ENCODE assay signal across 2 cellular contexts in the genomic region with DNA sequence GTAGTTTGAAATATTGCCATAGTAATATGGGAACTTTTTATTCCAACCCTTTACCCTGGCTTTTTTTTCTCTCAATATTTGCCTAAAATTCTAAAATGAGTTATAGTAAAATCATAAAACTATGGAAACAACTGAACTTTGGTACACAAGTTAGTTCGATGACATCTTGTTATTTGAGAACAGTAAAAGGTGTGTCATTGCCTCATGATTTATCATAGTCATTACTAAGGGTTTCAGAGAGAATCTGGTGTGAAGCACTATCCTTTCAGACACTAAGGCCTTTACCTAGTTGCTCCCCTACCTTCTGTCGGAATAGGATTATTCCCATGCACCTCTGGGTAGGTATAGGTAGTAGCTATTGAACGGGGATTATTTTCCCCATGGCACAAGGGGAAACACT.
TF ChIP-seq lines count a peak whose summit lies in the region.

No MANE protein-coding gene starts in this region.

TF ChIP-seq in HepG2, 621 proteins besides CTCF, POLR2A, EP300 and RAD21:
- peak; percentile 6 for TF ChIP-seq AGO2 (optimal IDR thresholded peaks at IDR 0.05; ENCODE audit: low read depth, low read length)
- TF ChIP-seq PAF1 (CRISPR knock-in tag; IDR thresholded peaks at IDR 0.05) = 0 out of 2 replicates have a peak, but pooled peaks have one; percentile 23
- TF ChIP-seq POLR2AphosphoS2 (IDR thresholded peaks at IDR 0.05; ENCODE audit: low read depth, low read length) = peak; percentile 41; the same call in 1 of the 2 replicates
- TF ChIP-seq, protein P1, sequence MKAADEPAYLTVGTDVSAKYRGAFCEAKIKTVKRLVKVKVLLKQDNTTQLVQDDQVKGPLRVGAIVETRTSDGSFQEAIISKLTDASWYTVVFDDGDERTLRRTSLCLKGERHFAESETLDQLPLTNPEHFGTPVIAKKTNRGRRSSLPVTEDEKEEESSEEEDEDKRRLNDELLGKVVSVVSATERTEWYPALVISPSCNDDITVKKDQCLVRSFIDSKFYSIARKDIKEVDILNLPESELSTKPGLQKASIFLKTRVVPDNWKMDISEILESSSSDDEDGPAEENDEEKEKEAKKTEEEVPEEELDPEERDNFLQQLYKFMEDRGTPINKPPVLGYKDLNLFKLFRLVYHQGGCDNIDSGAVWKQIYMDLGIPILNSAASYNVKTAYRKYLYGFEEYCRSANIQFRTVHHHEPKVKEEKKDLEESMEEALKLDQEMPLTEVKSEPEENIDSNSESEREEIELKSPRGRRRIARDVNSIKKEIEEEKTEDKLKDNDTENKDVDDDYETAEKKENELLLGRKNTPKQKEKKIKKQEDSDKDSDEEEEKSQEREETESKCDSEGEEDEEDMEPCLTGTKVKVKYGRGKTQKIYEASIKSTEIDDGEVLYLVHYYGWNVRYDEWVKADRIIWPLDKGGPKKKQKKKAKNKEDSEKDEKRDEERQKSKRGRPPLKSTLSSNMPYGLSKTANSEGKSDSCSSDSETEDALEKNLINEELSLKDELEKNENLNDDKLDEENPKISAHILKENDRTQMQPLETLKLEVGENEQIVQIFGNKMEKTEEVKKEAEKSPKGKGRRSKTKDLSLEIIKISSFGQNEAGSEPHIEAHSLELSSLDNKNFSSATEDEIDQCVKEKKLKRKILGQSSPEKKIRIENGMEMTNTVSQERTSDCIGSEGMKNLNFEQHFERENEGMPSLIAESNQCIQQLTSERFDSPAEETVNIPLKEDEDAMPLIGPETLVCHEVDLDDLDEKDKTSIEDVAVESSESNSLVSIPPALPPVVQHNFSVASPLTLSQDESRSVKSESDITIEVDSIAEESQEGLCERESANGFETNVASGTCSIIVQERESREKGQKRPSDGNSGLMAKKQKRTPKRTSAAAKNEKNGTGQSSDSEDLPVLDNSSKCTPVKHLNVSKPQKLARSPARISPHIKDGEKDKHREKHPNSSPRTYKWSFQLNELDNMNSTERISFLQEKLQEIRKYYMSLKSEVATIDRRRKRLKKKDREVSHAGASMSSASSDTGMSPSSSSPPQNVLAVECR (CRISPR knock-in tag; IDR thresholded peaks at IDR 0.05; ENCODE audit: borderline replicate concordance) = no peak

TF ChIP-seq in K562, 482 proteins besides CTCF, POLR2A, EP300 and RAD21:
- TF ChIP-seq POLR2AphosphoS5 (IDR thresholded peaks at IDR 0.05; ENCODE audit: control insufficient read depth, insufficient read depth, low read depth, low read length) (peak; percentile 43; the same call in 1 of the 2 replicates), POLR2G (IDR thresholded peaks at IDR 0.05; ENCODE audit: low read depth, low read length) (0 out of 2 replicates have a peak, but pooled peaks have one; percentile 6), MEIS2 (IDR thresholded peaks at IDR 0.05; ENCODE audit: partially characterized antibody) (peak; percentile 61), EWSR1 (IDR thresholded peaks at IDR 0.05; ENCODE audit: borderline replicate concordance, low read depth, partially characterized antibody) (no peak), ZNF274 (IDR thresholded peaks at IDR 0.05; ENCODE audit: borderline replicate concordance, low read depth, low read length) (no peak)
- TF ChIP-seq, protein P2, sequence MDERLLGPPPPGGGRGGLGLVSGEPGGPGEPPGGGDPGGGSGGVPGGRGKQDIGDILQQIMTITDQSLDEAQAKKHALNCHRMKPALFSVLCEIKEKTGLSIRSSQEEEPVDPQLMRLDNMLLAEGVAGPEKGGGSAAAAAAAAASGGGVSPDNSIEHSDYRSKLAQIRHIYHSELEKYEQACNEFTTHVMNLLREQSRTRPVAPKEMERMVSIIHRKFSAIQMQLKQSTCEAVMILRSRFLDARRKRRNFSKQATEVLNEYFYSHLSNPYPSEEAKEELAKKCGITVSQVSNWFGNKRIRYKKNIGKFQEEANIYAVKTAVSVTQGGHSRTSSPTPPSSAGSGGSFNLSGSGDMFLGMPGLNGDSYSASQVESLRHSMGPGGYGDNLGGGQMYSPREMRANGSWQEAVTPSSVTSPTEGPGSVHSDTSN (CRISPR knock-in tag; IDR thresholded peaks at IDR 0.05; ENCODE audit: low read depth) = no peak
- TF ChIP-seq, protein P2 (tag; conservative IDR thresholded peaks at IDR 0.05; ENCODE audit: low read depth) = peak; percentile 77
- TF ChIP-seq, protein P3, sequence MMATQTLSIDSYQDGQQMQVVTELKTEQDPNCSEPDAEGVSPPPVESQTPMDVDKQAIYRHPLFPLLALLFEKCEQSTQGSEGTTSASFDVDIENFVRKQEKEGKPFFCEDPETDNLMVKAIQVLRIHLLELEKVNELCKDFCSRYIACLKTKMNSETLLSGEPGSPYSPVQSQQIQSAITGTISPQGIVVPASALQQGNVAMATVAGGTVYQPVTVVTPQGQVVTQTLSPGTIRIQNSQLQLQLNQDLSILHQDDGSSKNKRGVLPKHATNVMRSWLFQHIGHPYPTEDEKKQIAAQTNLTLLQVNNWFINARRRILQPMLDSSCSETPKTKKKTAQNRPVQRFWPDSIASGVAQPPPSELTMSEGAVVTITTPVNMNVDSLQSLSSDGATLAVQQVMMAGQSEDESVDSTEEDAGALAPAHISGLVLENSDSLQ (IDR thresholded peaks at IDR 0.05) = peak; percentile 63
- TF ChIP-seq, protein P4, sequence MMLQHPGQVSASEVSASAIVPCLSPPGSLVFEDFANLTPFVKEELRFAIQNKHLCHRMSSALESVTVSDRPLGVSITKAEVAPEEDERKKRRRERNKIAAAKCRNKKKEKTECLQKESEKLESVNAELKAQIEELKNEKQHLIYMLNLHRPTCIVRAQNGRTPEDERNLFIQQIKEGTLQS (IDR thresholded peaks at IDR 0.05) = peak; percentile 32; the same call in 1 of the 2 replicates
- TF ChIP-seq, protein P4 (CRISPR knock-in tag; conservative IDR thresholded peaks at IDR 0.05) = no peak
